In the genomic region with DNA sequence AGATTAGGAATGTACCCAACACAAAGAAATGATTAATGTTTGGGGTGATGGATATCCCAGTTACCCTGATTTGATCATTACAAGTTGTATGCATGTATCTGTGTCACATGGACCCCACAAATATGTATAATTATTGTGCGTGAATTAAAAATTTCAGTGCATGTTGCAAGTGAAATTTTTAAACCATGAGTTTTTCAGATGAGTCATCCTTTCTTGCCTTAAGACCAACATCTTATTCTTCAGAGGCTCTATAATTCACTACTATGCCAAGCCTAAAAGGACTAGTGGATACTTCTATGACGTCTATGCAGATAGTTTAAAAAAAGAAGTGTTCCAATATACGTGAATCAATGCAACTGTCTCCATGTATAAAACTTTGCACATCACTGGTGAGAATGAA, we compare ENCODE assay signal across 16 cellular contexts.
DNase-seq lines count a peak whose midpoint lies in the region; ATAC-seq and TF ChIP-seq lines count a peak whose summit lies in the region.
"Had no signal": no experiment of that assay in that cellular context is flagged by ENCODE, and none has a peak within 500 bp of the region (broad histone marks: within the 10 kb centered on the region; RNA-seq: fewer than 3 reads in every experiment).

No MANE protein-coding gene starts in this region.

- TF ChIP-seq CTCF in RWPE2 (IDR thresholded peaks at IDR 0.05; ENCODE audit: poor library complexity, severe bottlenecking) (no peak), osteoblast (IDR thresholded peaks at IDR 0.05; ENCODE audit: extremely low read depth, low read depth, low read length) (no peak)

- H3K4me2 ChIP-seq in osteoblast (ENCODE audit: insufficient read depth, low read length), result peak overlapping the region; percentile 25

- no peaks in the 10 kb centered on the region for H3K79me2 ChIP-seq in osteoblast (ENCODE audit: insufficient read depth, low read length)

- H4K20me1 ChIP-seq in osteoblast (ENCODE audit: insufficient read depth, low read length), result no peaks in the 10 kb centered on the region

- ATAC-seq in RWPE2 (ENCODE audit: low read depth), result peak; percentile 95
- no peak for ATAC-seq in GM21576 (IDR thresholded peaks at IDR 0.05; ENCODE audit: unreplicated experiment)
- ATAC-seq: activated CD8-positive, alpha-beta T cell treated with anti-CD3 and anti-CD28 coated beads, Interleukin-2, amount 10 ng/mL, durations not matched to agents 7 days and 5 days; naive thymus-derived CD4-positive, alpha-beta T cell; Right ventricle myocardium inferior had no signal

- H3K9me3 ChIP-seq in RWPE2 (ENCODE audit: severe bottlenecking) (no peaks in the 10 kb centered on the region), osteoblast (ENCODE audit: low read depth, low read length) (peaks cover 4% of the 10 kb centered on the region)

- peak; percentile 94 for DNase-seq in ELR (ENCODE audit: low read depth)
- DNase-seq in RWPE2 (ENCODE audit: low spot score), result no peak
- no peak for DNase-seq in epithelial cell of prostate (ENCODE audit: low read depth, low spot score)
- peak; percentile 83 for DNase-seq in osteoblast (ENCODE audit: insufficient read length, low spot score, missing footprints)
- no peak for DNase-seq in superior temporal gyrus (ENCODE audit: extremely low spot score)
- DNase-seq in GDM1 (lab: John Stamatoyannopoulos, UW), result no peak
- no peak for DNase-seq in ureter (ENCODE audit: low spot score)
- DNase-seq: activated CD8-positive, alpha-beta T cell treated with anti-CD3 and anti-CD28 coated beads, Interleukin-2, amount 10 ng/mL, durations not matched to agents 7 days and 5 days; COR-L47; left cardiac atrium; naive thymus-derived CD4-positive, alpha-beta T cell; NCI-H146; NCI-H748 treated with DMSO at 0.1 percent for 48 hours; sigmoid colon had no signal

- no peaks in the 10 kb centered on the region for H3K36me3 ChIP-seq in RWPE2 (ENCODE audit: low read depth)
- H3K36me3 ChIP-seq in osteoblast (ENCODE audit: insufficient read depth, low read length), result no peaks in the 10 kb centered on the region
- H3K36me3 ChIP-seq: sigmoid colon had no signal

- no peak overlapping the region for H3K4me3 ChIP-seq in RWPE2 (ENCODE audit: severe bottlenecking)
- no peak overlapping the region for H3K4me3 ChIP-seq in osteoblast (ENCODE audit: insufficient read depth, low read length)
- H3K4me3 ChIP-seq: sigmoid colon had no signal

- H3K4me1 ChIP-seq in RWPE2 (ENCODE audit: insufficient read depth, poor library complexity, severe bottlenecking), result peaks cover 12% of the 10 kb centered on the region
- H3K4me1 ChIP-seq in osteoblast (ENCODE audit: insufficient read depth, low read length), result peaks cover 14% of the 10 kb centered on the region
- H3K4me1 ChIP-seq: sigmoid colon had no signal

- H3K27ac ChIP-seq in RWPE2 (ENCODE audit: poor library complexity, severe bottlenecking) (peak overlapping the region; percentile 43), epithelial cell of prostate (peak overlapping the region; percentile 1), osteoblast (ENCODE audit: low read depth, low read length) (peak overlapping the region; percentile 77)
- H3K27ac ChIP-seq: sigmoid colon had no signal

- no peak overlapping the region for H2AFZ ChIP-seq in osteoblast (ENCODE audit: low read length)

- H3K27me3 ChIP-seq in RWPE2 (ENCODE audit: insufficient read depth, poor library complexity, severe bottlenecking) (no peaks in the 10 kb centered on the region), osteoblast (ENCODE audit: insufficient read depth, low read length) (no peaks in the 10 kb centered on the region)
- H3K27me3 ChIP-seq: sigmoid colon had no signal

Comparison
In these comparisons a context has a peak if more than half of its experiments do, and no peak if none do; other contexts are left out.
1. DNase-seq: peak in ELR (single experiment) and osteoblast (single experiment); none in RWPE2 (single experiment), epithelial cell of prostate (single experiment), superior temporal gyrus (single experiment), GDM1 (single experiment) and ureter (single experiment).
2. H3K27ac ChIP-seq: peak in every context shown above with its lines; median percentile 77 in osteoblast; 43 in RWPE2; 1 in epithelial cell of prostate.